In genomic region chr16:14937143-14937542, GRCh38 we compare ENCODE assay signal across 8 cellular contexts. TPM values are rescaled to one million over a fixed set of nuclear protein-coding genes. Genes with fewer than 3 reads are reported as not detected.
DNase-seq lines count a peak whose midpoint lies in the region; ATAC-seq, FAIRE-seq and TF ChIP-seq lines count a peak whose summit lies in the region.
"Not testable (repeated sequence)": the region's sequence is repeated elsewhere in the genome, so short reads cannot be mapped to it uniquely, and the experiment has no call there.

Gene NPIPA1 (plus strand): TSS chr16:14937443. CDS start chr16:14937443, 0 bp downstream.

- H3K4me2 ChIP-seq in fibroblast of lung (ENCODE audit: extremely low read depth, insufficient read depth, low read length); smooth muscle cell: not testable (repeated sequence)

- not testable (repeated sequence) for H3K27me3 Mint-ChIP-seq in activated CD4-positive, alpha-beta memory T cell treated with anti-CD3 and anti-CD28 coated beads for 36 hours; brain; natural killer cell treated with Interleukin-12 subunit alpha and Interleukin-12 subunit beta and Interleukin-15 and Interleukin-18, amount 100 ng/mL, for 72 hours

- not testable (repeated sequence) for H3K4me3 Mint-ChIP-seq in activated CD4-positive, alpha-beta memory T cell treated with anti-CD3 and anti-CD28 coated beads for 36 hours; brain; natural killer cell treated with Interleukin-12 subunit alpha and Interleukin-12 subunit beta and Interleukin-15 and Interleukin-18, amount 100 ng/mL, for 72 hours

- intact Hi-C loops in activated CD4-positive, alpha-beta memory T cell treated with anti-CD3 and anti-CD28 coated beads for 36 hours (cut with micrococcal nuclease); kidney (cut with DNase I): not testable (repeated sequence)

- H3K9me3 ChIP-seq in fibroblast of lung (ENCODE audit: control insufficient read depth, insufficient read depth, low read depth, low read length); kidney (ENCODE audit: control insufficient read depth in 1 of 2, low read length in 2 of 2); smooth muscle cell (replicated peaks; ENCODE audit: low read depth): not testable (repeated sequence)

- CTCF ChIA-PET in activated CD4-positive, alpha-beta memory T cell treated with anti-CD3 and anti-CD28 coated beads for 36 hours (lab: Charles Lee): not testable (repeated sequence)

- not testable (repeated sequence) for H3K36me3 Mint-ChIP-seq in activated CD4-positive, alpha-beta memory T cell treated with anti-CD3 and anti-CD28 coated beads for 36 hours; brain; natural killer cell treated with Interleukin-12 subunit alpha and Interleukin-12 subunit beta and Interleukin-15 and Interleukin-18, amount 100 ng/mL, for 72 hours

- H3K27me3 ChIP-seq in fibroblast of lung (ENCODE audit: control insufficient read depth, insufficient read depth, low read length); smooth muscle cell (ENCODE audit: low read depth): not testable (repeated sequence)

- not testable (repeated sequence) for H3K27ac Mint-ChIP-seq in activated CD4-positive, alpha-beta memory T cell treated with anti-CD3 and anti-CD28 coated beads for 36 hours; brain; natural killer cell treated with Interleukin-12 subunit alpha and Interleukin-12 subunit beta and Interleukin-15 and Interleukin-18, amount 100 ng/mL, for 72 hours

- H3K4me1 ChIP-seq in fibroblast of lung (ENCODE audit: control insufficient read depth, extremely low read depth, insufficient read depth, low read length); kidney (ENCODE audit: control insufficient read depth in 1 of 2, insufficient read depth in 1 of 2, low read depth in 1 of 2, low read length in 2 of 2); smooth muscle cell (ENCODE audit: low read depth): not testable (repeated sequence)

- H3K79me2 ChIP-seq in fibroblast of lung (ENCODE audit: control insufficient read depth, insufficient read depth, low read length); smooth muscle cell (ENCODE audit: low read depth): not testable (repeated sequence)

- POLR2A ChIA-PET in activated CD4-positive, alpha-beta memory T cell treated with anti-CD3 and anti-CD28 coated beads for 36 hours (lab: Charles Lee): not testable (repeated sequence)

- not testable (repeated sequence) for ATAC-seq in natural killer cell treated with Interleukin-12 subunit alpha and Interleukin-12 subunit beta and Interleukin-15 and Interleukin-18, amount 100 ng/mL, for 72 hours

- not testable (repeated sequence) for FAIRE-seq in kidney (lab: Jason Lieb, UNC)

- H4K20me1 ChIP-seq in fibroblast of lung (ENCODE audit: control insufficient read depth, extremely low read depth, insufficient read depth, low read length); smooth muscle cell (ENCODE audit: low read depth): not testable (repeated sequence)

- no CpG with 5 or more reads among the region's 4 CpGs for WGBS in smooth muscle cell (ENCODE audit: low lambda C conversion rate)

- not testable (repeated sequence) for H2AFZ ChIP-seq in fibroblast of lung (ENCODE audit: low read length); smooth muscle cell (ENCODE audit: low read depth)

- not testable (repeated sequence) for H3K36me3 ChIP-seq in fibroblast of lung (ENCODE audit: control insufficient read depth, insufficient read depth, low read length); kidney (ENCODE audit: control insufficient read depth in 1 of 2, insufficient read depth in 2 of 2, low read length in 2 of 2); smooth muscle cell (ENCODE audit: low read depth)

- not testable (repeated sequence) for TF ChIP-seq CTCF in brain (conservative IDR thresholded peaks at IDR 0.05); fibroblast of lung (conservative IDR thresholded peaks at IDR 0.05 in 1 of 2, IDR thresholded peaks at IDR 0.05 in 1 of 2; ENCODE audit: low read depth in 1 of 2, low read length in 2 of 2); kidney (IDR thresholded peaks at IDR 0.05; ENCODE audit: borderline replicate concordance, extremely low read depth, insufficient read depth); smooth muscle cell (IDR thresholded peaks at IDR 0.05; ENCODE audit: borderline replicate concordance, insufficient read depth, poor library complexity, severe bottlenecking)

- DNase-seq in A172 (ENCODE audit: low spot score); M059J (ENCODE audit: low read depth); activated CD4-positive, alpha-beta memory T cell treated with anti-CD3 and anti-CD28 coated beads for 36 hours; fibroblast of lung (ENCODE audit: low read depth in 2 of 2); kidney; natural killer cell treated with Interleukin-12 subunit alpha and Interleukin-12 subunit beta and Interleukin-15 and Interleukin-18, amount 100 ng/mL, for 72 hours (ENCODE audit: low spot score); smooth muscle cell (lab: John Stamatoyannopoulos, UW; ENCODE audit: unreplicated experiment): not testable (repeated sequence)

- H3K4me1 Mint-ChIP-seq in activated CD4-positive, alpha-beta memory T cell treated with anti-CD3 and anti-CD28 coated beads for 36 hours (ENCODE audit: low read depth); brain; natural killer cell treated with Interleukin-12 subunit alpha and Interleukin-12 subunit beta and Interleukin-15 and Interleukin-18, amount 100 ng/mL, for 72 hours (ENCODE audit: low read depth in 2 of 2): not testable (repeated sequence)

- H3K27ac ChIP-seq in fibroblast of lung (ENCODE audit: insufficient read depth, low read length); kidney (ENCODE audit: low read depth in 2 of 2, low read length in 2 of 2); smooth muscle cell (ENCODE audit: low read depth): not testable (repeated sequence)

- not testable (repeated sequence) for H3K9me3 Mint-ChIP-seq in activated CD4-positive, alpha-beta memory T cell treated with anti-CD3 and anti-CD28 coated beads for 36 hours; brain; natural killer cell treated with Interleukin-12 subunit alpha and Interleukin-12 subunit beta and Interleukin-15 and Interleukin-18, amount 100 ng/mL, for 72 hours

- not testable (repeated sequence) for H3F3A ChIP-seq in smooth muscle cell (ENCODE audit: low read depth)

- not testable (repeated sequence) for H3K4me3 ChIP-seq in fibroblast of lung (replicated peaks in 1 of 4; ENCODE audit: control extremely low read depth in 1 of 4, insufficient read depth in 1 of 4, low read depth in 3 of 4, low read length in 4 of 4); kidney (ENCODE audit: low read length in 2 of 2); smooth muscle cell

- H3K9ac ChIP-seq in fibroblast of lung (ENCODE audit: insufficient read depth, low read length); kidney (ENCODE audit: low read length in 2 of 2); smooth muscle cell (ENCODE audit: low read depth): not testable (repeated sequence)

RNA-seq across cellular contexts. Expression of gene NPIPA1, which starts in this region (rescaled TPM):
- total RNA-seq in A172 (2014; rRNA removed; shearing (Covaris generic)): 24.4 and 30.8 TPM in 2 replicates
- total RNA-seq in M059J (2014; rRNA removed; shearing (Covaris generic)): 21.0 and 33.7 TPM in 2 replicates
- 10 to 100 TPM; 68.4 to 76.8 TPM for total RNA-seq in activated CD4-positive, alpha-beta memory T cell treated with anti-CD3 and anti-CD28 coated beads for 36 hours
- polyA plus RNA-seq in brain (ENCODE audit: insufficient read depth, low read depth, low replicate concordance): 17.5 TPM
- total RNA-seq in fibroblast of lung: 80.4 and 140 TPM in 2 replicates
- 53.9 and 67.2 TPM in 2 replicates for polyA plus RNA-seq in fibroblast of lung
- polyA plus RNA-seq in fibroblast of lung (2012): 38.2 and 47.2 TPM in 2 replicates
- polyA minus RNA-seq in fibroblast of lung (ENCODE audit: low replicate concordance): 18.3 and 20.7 TPM in 2 replicates
- 79.3 TPM for total RNA-seq in kidney
- 26.7 TPM for polyA plus RNA-seq in kidney (ENCODE audit: insufficient read depth, low read depth, low replicate concordance)
- total RNA-seq in natural killer cell treated with Interleukin-12 subunit alpha and Interleukin-12 subunit beta and Interleukin-15 and Interleukin-18, amount 100 ng/mL, for 72 hours: 100 to 1,000 TPM in 1 of 2 donors, 10 to 100 TPM in 1; 63.6 to 156 TPM
- 34.6 and 39.5 TPM in 2 replicates for total RNA-seq in smooth muscle cell
- 34.8 and 38.0 TPM in 2 replicates for polyA plus RNA-seq in smooth muscle cell
